In genomic region chr14:61872452-61872851, GRCh38 we compare ENCODE assay signal across 14 cellular contexts. TPM values are rescaled to one million over a fixed set of nuclear protein-coding genes. Genes with fewer than 3 reads are reported as not detected.
DNase-seq lines count a peak whose midpoint lies in the region; ATAC-seq and TF ChIP-seq lines count a peak whose summit lies in the region.
"Had no signal": no experiment of that assay in that cellular context is flagged by ENCODE, and none has a peak within 500 bp of the region (broad histone marks: within the 10 kb centered on the region; RNA-seq: fewer than 3 reads in every experiment).

No MANE protein-coding gene starts in this region.

- no peaks in the 10 kb centered on the region for H3K27me3 Mint-ChIP-seq in mesothelial cell of epicardium (ENCODE audit: low read depth)

- peaks cover 27% of the 10 kb centered on the region for H3K9me3 Mint-ChIP-seq in mesothelial cell of epicardium

- ATAC-seq in GM19324 (IDR thresholded peaks at IDR 0.05; ENCODE audit: low FRiP score, unreplicated experiment) (peak; percentile 94), HG02763 (IDR thresholded peaks at IDR 0.05; ENCODE audit: unreplicated experiment) (peak; percentile 95), HG03521 (IDR thresholded peaks at IDR 0.05; ENCODE audit: unreplicated experiment) (peak; percentile 94)
- ATAC-seq: body of pancreas, pancreas had no signal

- peaks cover 13% of the 10 kb centered on the region for H3K4me1 Mint-ChIP-seq in mesothelial cell of epicardium

- DNase-seq in CD1c-positive myeloid dendritic cell (ENCODE audit: extremely low spot score) = peak; percentile 27
- DNase-seq in activated CD4-positive, CD25-positive, alpha-beta regulatory T cell treated with anti-CD3 and anti-CD28 coated beads, Interleukin-2, amount 50 U/mL, for 72 hours = no peak
- no peak for DNase-seq in A172 (ENCODE audit: low spot score)
- no peak for DNase-seq in mesothelial cell of epicardium (ENCODE audit: low spot score in 2 of 2, unreplicated experiment in 2 of 2)
- no peak for DNase-seq in NCI-H2107 (lab: John Stamatoyannopoulos, UW)
- DNase-seq: body of pancreas, kidney, NCI-H2171 treated with DMSO at 0.1 percent for 48 hours, pancreas, SK-N-SH had no signal

- H3K4me3 Mint-ChIP-seq in mesothelial cell of epicardium = no peak overlapping the region

- peaks cover 1% of the 10 kb centered on the region for H3K36me3 Mint-ChIP-seq in mesothelial cell of epicardium

- no peak for TF ChIP-seq CTCF in mesothelial cell of epicardium (IDR thresholded peaks at IDR 0.05; ENCODE audit: unreplicated experiment)

- H3K27ac Mint-ChIP-seq in mesothelial cell of epicardium = no peak overlapping the region

RNA-seq across cellular contexts. Expression of gene SYT16, which starts 59.9 kb away (rescaled TPM):
- total RNA-seq in A172 (2014; rRNA removed; shearing (Covaris generic)) = 0.02 TPM in 1 of 2 replicates, not detected in the other
- 2.5 to 3.3 TPM (median 3.2 TPM) in 3 replicates for total RNA-seq in mesothelial cell of epicardium
- total RNA-seq: HT-29 had no signal
